In genomic region chr10:97109562-97109961, GRCh38 we compare ENCODE assay signal across 15 cellular contexts.
DNase-seq lines count a peak whose midpoint lies in the region; ATAC-seq and TF ChIP-seq lines count a peak whose summit lies in the region.
"Had no signal": no experiment of that assay in that cellular context is flagged by ENCODE, and none has a peak within 500 bp of the region (broad histone marks: within the 10 kb centered on the region; RNA-seq: fewer than 3 reads in every experiment).

No MANE protein-coding gene starts in this region.

- no peak overlapping the region for H3K4me3 ChIP-seq in endodermal cell (ENCODE audit: low read length)
- H3K4me3 ChIP-seq: lung, SK-N-MC had no signal

- no peaks in the 10 kb centered on the region for H3K4me1 Mint-ChIP-seq in endodermal cell
- H3K4me1 Mint-ChIP-seq in activated CD8-positive, alpha-beta T cell treated with anti-CD3 and anti-CD28 coated beads, Interleukin-2, amount 10 ng/mL, durations not matched to agents 7 days and 5 days (ENCODE audit: low read depth) = peaks cover 4% of the 10 kb centered on the region

- no peaks in the 10 kb centered on the region for H3K4me1 ChIP-seq in endodermal cell (ENCODE audit: control insufficient read depth, insufficient read depth, low read length)

- no peak for TF ChIP-seq CTCF in endodermal cell (conservative IDR thresholded peaks at IDR 0.05)

- no peak overlapping the region for H3K27ac Mint-ChIP-seq in endodermal cell
- no peak overlapping the region for H3K27ac Mint-ChIP-seq in activated CD8-positive, alpha-beta T cell treated with anti-CD3 and anti-CD28 coated beads, Interleukin-2, amount 10 ng/mL, durations not matched to agents 7 days and 5 days
- H3K27ac Mint-ChIP-seq: activated T-helper 1 cell treated with anti-CD3 and anti-CD28 coated beads, Interleukin-12 subunit alpha, Interleukin-12 subunit beta, Interleukin-2, Interleukin-4 antibody, amounts not matched to agents 30 ng/mL and 10 ng/mL and 1 ng/mL, durations not matched to agents 14 hours and 24 hours and 36 hours; natural killer cell had no signal

- no peaks in the 10 kb centered on the region for H3K27me3 ChIP-seq in endodermal cell (ENCODE audit: control insufficient read depth, insufficient read depth, low read length, poor library complexity, severe bottlenecking)

- no peaks in the 10 kb centered on the region for H3K36me3 Mint-ChIP-seq in endodermal cell (ENCODE audit: low read depth)
- no peaks in the 10 kb centered on the region for H3K36me3 Mint-ChIP-seq in activated CD8-positive, alpha-beta T cell treated with anti-CD3 and anti-CD28 coated beads, Interleukin-2, amount 10 ng/mL, durations not matched to agents 7 days and 5 days (ENCODE audit: low read depth)
- H3K36me3 Mint-ChIP-seq: natural killer cell had no signal

- H3K9ac ChIP-seq in endodermal cell (ENCODE audit: extremely low read depth, low read length, poor library complexity, severe bottlenecking) = no peak overlapping the region

- H3K27me3 Mint-ChIP-seq in endodermal cell (ENCODE audit: insufficient read depth) = peaks cover 2% of the 10 kb centered on the region
- H3K27me3 Mint-ChIP-seq in activated CD8-positive, alpha-beta T cell treated with anti-CD3 and anti-CD28 coated beads, Interleukin-2, amount 10 ng/mL, durations not matched to agents 7 days and 5 days (ENCODE audit: low read depth) = peaks cover 22% of the 10 kb centered on the region
- H3K27me3 Mint-ChIP-seq: central memory CD8-positive, alpha-beta T cell had no signal

- no peak overlapping the region for H3K4me3 Mint-ChIP-seq in endodermal cell
- no peak overlapping the region for H3K4me3 Mint-ChIP-seq in activated CD8-positive, alpha-beta T cell treated with anti-CD3 and anti-CD28 coated beads, Interleukin-2, amount 10 ng/mL, durations not matched to agents 7 days and 5 days
- H3K4me3 Mint-ChIP-seq: activated T-helper 1 cell treated with anti-CD3 and anti-CD28 coated beads, Interleukin-12 subunit alpha, Interleukin-12 subunit beta, Interleukin-2, Interleukin-4 antibody, amounts not matched to agents 30 ng/mL and 10 ng/mL and 1 ng/mL, durations not matched to agents 14 hours and 24 hours and 36 hours; central memory CD8-positive, alpha-beta T cell; natural killer cell had no signal

- DNase-seq in DMS53 (lab: John Stamatoyannopoulos, UW) (peak; percentile 89), NCI-H1436 treated with DMSO at 0.1 percent for 48 hours (lab: John Stamatoyannopoulos, UW) (peak; percentile 47), NCI-H526 (lab: John Stamatoyannopoulos, UW) (peak; percentile 24 to 77), endodermal cell (peak; percentile 41), AG08395 (ENCODE audit: low spot score) (no peak)
- no peak for DNase-seq in activated CD8-positive, alpha-beta T cell treated with anti-CD3 and anti-CD28 coated beads, Interleukin-2, amount 10 ng/mL, durations not matched to agents 7 days and 5 days
- DNase-seq: activated CD4-positive, alpha-beta T cell treated with anti-CD3 and anti-CD28 coated beads, Interleukin-2, amount 50 U/mL, for 48 hours; natural killer cell; stimulated activated CD4-positive, alpha-beta T cell treated with anti-CD3 and anti-CD28 coated beads, Interleukin-15, amount 100 ng/mL, for 24 hours had no signal

- H3K36me3 ChIP-seq in endodermal cell (ENCODE audit: control insufficient read depth, insufficient read depth, low read length) = no peaks in the 10 kb centered on the region

- 68 to 94% methylated on average over 2 to 5 of the region's 6 CpGs for WGBS in endodermal cell (ENCODE audit: insufficient coverage in 1 of 2, insufficient read length in 1 of 2), 2 experiments

- no peak for ATAC-seq in HG02885 (IDR thresholded peaks at IDR 0.05; ENCODE audit: poor library complexity, unreplicated experiment)
- no peak for ATAC-seq in activated CD8-positive, alpha-beta T cell treated with anti-CD3 and anti-CD28 coated beads, Interleukin-2, amount 10 ng/mL, durations not matched to agents 7 days and 5 days
- no peak for ATAC-seq in HG03175 (IDR thresholded peaks at IDR 0.05; ENCODE audit: unreplicated experiment)
- ATAC-seq: natural killer cell had no signal

- no peaks in the 10 kb centered on the region for H3K9me3 Mint-ChIP-seq in endodermal cell
- no peaks in the 10 kb centered on the region for H3K9me3 Mint-ChIP-seq in activated CD8-positive, alpha-beta T cell treated with anti-CD3 and anti-CD28 coated beads, Interleukin-2, amount 10 ng/mL, durations not matched to agents 7 days and 5 days (ENCODE audit: insufficient read depth)
- H3K9me3 Mint-ChIP-seq: activated T-helper 1 cell treated with anti-CD3 and anti-CD28 coated beads, Interleukin-12 subunit alpha, Interleukin-12 subunit beta, Interleukin-2, Interleukin-4 antibody, amounts not matched to agents 30 ng/mL and 10 ng/mL and 1 ng/mL, durations not matched to agents 14 hours and 24 hours and 36 hours; central memory CD8-positive, alpha-beta T cell; natural killer cell had no signal

- POLR2A ChIA-PET in activated CD8-positive, alpha-beta T cell treated with anti-CD3 and anti-CD28 coated beads, Interleukin-2, amount 10 ng/mL, durations not matched to agents 7 days and 5 days (lab: Charles Lee) = no interaction called here

- CTCF ChIA-PET in activated CD8-positive, alpha-beta T cell treated with anti-CD3 and anti-CD28 coated beads, Interleukin-2, amount 10 ng/mL, durations not matched to agents 7 days and 5 days (lab: Charles Lee) = interaction anchor here (0.7 kb wide), 1 partner anchor 87 kb away, joined by 3 read pairs; no protein-coding TSS in a partner anchor

- H3K27ac ChIP-seq in endodermal cell (ENCODE audit: low read depth, low read length) = no peak overlapping the region
- H3K27ac ChIP-seq: SK-N-MC had no signal

- H3K9me3 ChIP-seq in endodermal cell (ENCODE audit: control insufficient read depth, low read length) = no peaks in the 10 kb centered on the region

Comparison
In these comparisons a context has a peak if more than half of its experiments do, and no peak if none do; other contexts are left out.
1. DNase-seq: peak in DMS53 (single experiment), NCI-H1436 treated with DMSO at 0.1 percent for 48 hours (single experiment), NCI-H526 (2 of 2) and endodermal cell (single experiment); none in activated CD8-positive, alpha-beta T cell treated with anti-CD3 and anti-CD28 coated beads, Interleukin-2, amount 10 ng/mL, durations not matched to agents 7 days and 5 days (single experiment) and AG08395 (single experiment).